ENCODE assay signal across 21 cellular contexts in the genomic region with DNA sequence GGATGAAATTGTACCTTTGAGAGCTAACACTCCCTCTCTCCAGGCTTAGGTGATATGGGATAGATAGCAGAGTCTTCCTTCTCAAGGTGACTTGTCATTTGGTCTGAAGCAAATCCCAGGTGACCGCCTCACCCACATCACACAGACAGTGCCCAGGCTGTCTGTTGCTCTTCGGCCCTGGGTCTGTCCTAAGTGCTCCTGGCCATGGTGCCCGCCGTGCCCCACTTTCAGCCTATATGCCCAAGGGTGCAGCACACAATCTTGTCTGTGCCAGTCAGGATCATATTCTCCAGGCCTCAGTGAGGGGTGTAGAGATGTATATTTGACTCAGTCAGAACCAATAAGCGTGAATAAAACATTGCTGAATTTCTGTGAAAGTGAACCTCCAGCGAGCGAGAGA.
"Had no signal": no experiment of that assay in that cellular context is flagged by ENCODE, and none has a peak within 500 bp of the region (broad histone marks: within the 10 kb centered on the region; RNA-seq: fewer than 3 reads in every experiment).

No MANE protein-coding gene starts in this region.

- ATAC-seq: effector memory CD8-positive, alpha-beta T cell; foreskin keratinocyte; lower lobe of right lung; right lobe of liver; stimulated activated memory B cell treated with anti-CD40 and anti-IgM and Interleukin-4, amounts not matched to agents 10 μg/mL and 1 μg/mL and 100 μg/mL, for 72 hours had no signal

- H3K9me3 ChIP-seq: left ventricle myocardium inferior, lower lobe of right lung, neutrophil, ovary, right lobe of liver, spleen, tibial artery, upper lobe of left lung, uterus had no signal

- H3K36me3 ChIP-seq: left ventricle myocardium inferior, lower lobe of right lung, neutrophil, ovary, right lobe of liver, spleen, tibial artery, upper lobe of left lung, uterus had no signal

- H3K4me3 ChIP-seq: left ventricle myocardium inferior, lower lobe of right lung, ovary, right lobe of liver, spleen, tibial artery, upper lobe of left lung, uterus had no signal

- H3K27ac ChIP-seq: foreskin keratinocyte, left ventricle myocardium inferior, lower lobe of right lung, neutrophil, ovary, right lobe of liver, spleen, tibial artery, upper lobe of left lung, uterus had no signal

- H3K4me1 ChIP-seq: left ventricle myocardium inferior, lower lobe of right lung, right lobe of liver, spleen, upper lobe of left lung, uterus had no signal

- FAIRE-seq: kidney had no signal

- DNase-seq: effector memory CD8-positive, alpha-beta T cell; foreskin keratinocyte; immature natural killer cell; kidney; left cardiac atrium; left ventricle myocardium inferior; lower lobe of right lung; midbrain; naive B cell; nephron progenitor cell; ovary; right lobe of liver; spleen; stimulated activated CD4-positive, alpha-beta T cell treated with anti-CD3 and anti-CD28 coated beads, Interleukin-15, amount 100 ng/mL, for 24 hours; stimulated activated CD4-positive, alpha-beta T cell treated with anti-CD3 and anti-CD28 coated beads, Interleukin-1b, Interleukin-23, amount 100 ng/mL, for 48 hours; stimulated activated CD4-positive, alpha-beta T cell treated with anti-CD3 and anti-CD28 coated beads, Interleukin-4, amount 100 ng/mL, for 24 hours; uterus had no signal

- H3K27me3 ChIP-seq: ovary, right lobe of liver, tibial artery, upper lobe of left lung, uterus had no signal
